ENCODE assay signal across 8 cellular contexts in genomic region chr20:3889489-3890409, GRCh38. TPM values are rescaled to one million over a fixed set of nuclear protein-coding genes. Genes with fewer than 3 reads are reported as not detected.
DNase-seq lines count a peak whose midpoint lies in the region; ATAC-seq, FAIRE-seq and TF ChIP-seq lines count a peak whose summit lies in the region.

No MANE protein-coding gene starts in this region.

- peak overlapping the region; percentile 96 for H3K4me3 Mint-ChIP-seq in activated T-helper 17 cell treated with anti-CD3 and anti-CD28 coated beads, Interleukin-2, amount 50 U/mL, for 72 hours

- peak overlapping the region; percentile 94 for H4K8ac ChIP-seq in trophoblast cell (ENCODE audit: low read depth, low read length)

- H2BK12ac ChIP-seq in trophoblast cell (ENCODE audit: low read length): no peak overlapping the region

- H3K4me2 ChIP-seq in trophoblast cell (ENCODE audit: low read length): peak overlapping the region; percentile 70

- no peak for TF ChIP-seq EP300 in gastroesophageal sphincter (IDR thresholded peaks at IDR 0.05)

- ATAC-seq in activated T-helper 17 cell treated with anti-CD3 and anti-CD28 coated beads, Interleukin-2, amount 50 U/mL, for 72 hours (replicated peaks): peak; percentile 26
- ATAC-seq in gastroesophageal sphincter: peak; percentile 10

- H3K27me3 ChIP-seq in gastroesophageal sphincter (no peaks in the 10 kb centered on the region), trophoblast cell (ENCODE audit: insufficient read depth, low read length) (no peaks in the 10 kb centered on the region)

- H3K79me1 ChIP-seq in trophoblast cell (ENCODE audit: low read length): peaks cover 12% of the 10 kb centered on the region

- H3K36me3 Mint-ChIP-seq in activated T-helper 17 cell treated with anti-CD3 and anti-CD28 coated beads, Interleukin-2, amount 50 U/mL, for 72 hours (ENCODE audit: low read depth): peaks cover 56% of the 10 kb centered on the region

- H3K9me3 ChIP-seq in gastroesophageal sphincter: no peaks in the 10 kb centered on the region
- no peaks in the 10 kb centered on the region for H3K9me3 ChIP-seq in trophoblast cell (ENCODE audit: insufficient read depth, low read depth, low read length)

- DNase-seq in GM12891 (ENCODE audit: insufficient read length, low spot score) (no peak), HCEC 1CT (peak; percentile 29), NCI-H2171 (lab: John Stamatoyannopoulos, UW) (peak; percentile 43), trophoblast cell (peak in 1 of 2 donors; percentile 10), H54 (ENCODE audit: insufficient read length, low spot score) (no peak), DMS153 treated with DMSO at 0.1 percent for 48 hours (lab: John Stamatoyannopoulos, UW; ENCODE audit: unreplicated experiment) (no peak)

- peak overlapping the region; percentile 62 for H2AFZ ChIP-seq in trophoblast cell (ENCODE audit: insufficient read depth, low read length, poor library complexity)

- TF ChIP-seq CTCF in gastroesophageal sphincter (IDR thresholded peaks at IDR 0.05): peak in 1 of 4 experiments; percentile 2

- WGBS in gastroesophageal sphincter (ENCODE audit: low coverage in 1 of 2), 2 donors: 0% methylated on average over 4 to 11 of the region's 68 CpGs
- no CpG with 5 or more reads among the region's 68 CpGs for WGBS in trophoblast cell (ENCODE audit: extremely low coverage, insufficient coverage, insufficient read length)

- H3K36me3 ChIP-seq in gastroesophageal sphincter (no peaks in the 10 kb centered on the region), trophoblast cell (ENCODE audit: control insufficient read depth in 1 of 2, insufficient read depth in 2 of 2, low read length in 2 of 2) (peaks cover 2% of the 10 kb centered on the region in 2 experiments)

- FAIRE-seq in GM12891 (lab: Jason Lieb, UNC) (no peak), H54 (lab: Jason Lieb, UNC) (no peak)

- peak overlapping the region; percentile 97 for H3K9ac ChIP-seq in trophoblast cell (ENCODE audit: low read length)

- peak overlapping the region; percentile 98 for H4K91ac ChIP-seq in trophoblast cell (ENCODE audit: low read depth, low read length)

- H3K79me2 ChIP-seq in trophoblast cell (ENCODE audit: control insufficient read depth, insufficient read depth, low read length, poor library complexity): peaks cover 33% of the 10 kb centered on the region

- H2BK120ac ChIP-seq in trophoblast cell (ENCODE audit: insufficient read depth, low read length, poor library complexity): peak overlapping the region; percentile 94

- H3K27ac ChIP-seq in gastroesophageal sphincter: peak overlapping the region; percentile 96 to 99 (median 98)
- H3K27ac ChIP-seq in trophoblast cell (ENCODE audit: low read depth, low read length): peak overlapping the region; percentile 87

- H3K4me1 Mint-ChIP-seq in activated T-helper 17 cell treated with anti-CD3 and anti-CD28 coated beads, Interleukin-2, amount 50 U/mL, for 72 hours: peaks cover 19% of the 10 kb centered on the region

- H3K4me3 ChIP-seq in gastroesophageal sphincter (peak overlapping the region; percentile 98 to 99), trophoblast cell (ENCODE audit: low read depth, low read length) (peak overlapping the region; percentile 99)

- H3K18ac ChIP-seq in trophoblast cell (ENCODE audit: low read length): peak overlapping the region; percentile 91

- H3K27me3 Mint-ChIP-seq in activated T-helper 17 cell treated with anti-CD3 and anti-CD28 coated beads, Interleukin-2, amount 50 U/mL, for 72 hours: no peaks in the 10 kb centered on the region

- peak overlapping the region; percentile 89 for H2AK5ac ChIP-seq in trophoblast cell (ENCODE audit: low read length)

- no peak overlapping the region for H3K23ac ChIP-seq in trophoblast cell (ENCODE audit: low read length)

- H3K4ac ChIP-seq in trophoblast cell (ENCODE audit: low read depth, low read length): peak overlapping the region; percentile 98

- peak overlapping the region; percentile 96 for H3K27ac Mint-ChIP-seq in activated T-helper 17 cell treated with anti-CD3 and anti-CD28 coated beads, Interleukin-2, amount 50 U/mL, for 72 hours

- H3K9me3 Mint-ChIP-seq in activated T-helper 17 cell treated with anti-CD3 and anti-CD28 coated beads, Interleukin-2, amount 50 U/mL, for 72 hours: no peaks in the 10 kb centered on the region

- peak overlapping the region; percentile 94 for H2BK5ac ChIP-seq in trophoblast cell (ENCODE audit: low read depth, low read length, poor library complexity)

- peak overlapping the region; percentile 97 for H4K12ac ChIP-seq in trophoblast cell (ENCODE audit: low read depth, low read length)

- H3K14ac ChIP-seq in trophoblast cell (ENCODE audit: low read length): peak overlapping the region; percentile 95

- H3K4me1 ChIP-seq in gastroesophageal sphincter (peaks cover 0 to 59% (median 28%) of the 10 kb centered on the region in 3 donors), trophoblast cell (ENCODE audit: control insufficient read depth in 1 of 2, insufficient read depth in 2 of 2, low read length in 2 of 2) (peaks cover 12 to 16% of the 10 kb centered on the region in 2 experiments)

- TF ChIP-seq POLR2A in GM12891 (IDR thresholded peaks at IDR 0.05; ENCODE audit: low read depth, low read length) (no peak), gastroesophageal sphincter (IDR thresholded peaks at IDR 0.05) (no peak), H54 (IDR thresholded peaks at IDR 0.05; ENCODE audit: low read depth, low read length) (no peak)

TF ChIP-seq in GM12891, 5 proteins besides CTCF, POLR2A, EP300 and RAD21:
- TF ChIP-seq POU2F2 (IDR thresholded peaks at IDR 0.05; ENCODE audit: low read depth, low read length) (no peak), TAF1 (IDR thresholded peaks at IDR 0.05; ENCODE audit: low read depth, low read length) (0 out of 2 replicates have a peak, but pooled peaks have one; percentile 13)

RNA-seq across cellular contexts. Expression of gene PANK2, which starts 0.6 kb away (rescaled TPM):
- polyA plus RNA-seq in GM12891 (2012; ENCODE audit: low read depth, missing spikeins): 25.2 TPM
- total RNA-seq in activated T-helper 17 cell treated with anti-CD3 and anti-CD28 coated beads, Interleukin-2, amount 50 U/mL, for 72 hours: 10 to 100 TPM; 61.1 to 64.3 TPM
- 10 to 100 TPM; 49.0 to 58.1 (median 54.3) TPM for total RNA-seq in gastroesophageal sphincter
- 18.9 and 19.4 TPM in 2 replicates for polyA plus RNA-seq in trophoblast cell (2013)

RNA-seq across cellular contexts. Expression of gene MAVS, which starts 43.1 kb away (rescaled TPM):
- polyA plus RNA-seq in GM12891 (2012; ENCODE audit: low read depth, missing spikeins): 7.8 TPM
- 10 to 100 TPM; 27.9 to 34.4 TPM for total RNA-seq in activated T-helper 17 cell treated with anti-CD3 and anti-CD28 coated beads, Interleukin-2, amount 50 U/mL, for 72 hours
- total RNA-seq in gastroesophageal sphincter: 10 to 100 TPM; 28.5 to 50.0 (median 40.1) TPM
- polyA plus RNA-seq in trophoblast cell (2013): 17.5 and 17.6 TPM in 2 replicates

Comparison
In these comparisons a context has a peak if more than half of its experiments do, and no peak if none do; other contexts are left out.
1. DNase-seq: peak in HCEC 1CT (single experiment) and NCI-H2171 (single experiment); none in GM12891 (single experiment), H54 (single experiment) and DMS153 treated with DMSO at 0.1 percent for 48 hours (single experiment).